ENCODE assay signal across 1 cellular context in genomic region chr21:38912789-38913119, GRCh38.
TF ChIP-seq lines count a peak whose summit lies in the region.

No MANE protein-coding gene starts in this region.

TF ChIP-seq in GM23338, 12 proteins besides CTCF, POLR2A, EP300 and RAD21 (continued from another document):
- TF ChIP-seq CREB1 (CRISPR knock-in tag; IDR thresholded peaks at IDR 0.05; ENCODE audit: low read depth), result no peak
- no peak for TF ChIP-seq POLR2AphosphoS5 (IDR thresholded peaks at IDR 0.05; ENCODE audit: low read depth)
- no peak for TF ChIP-seq ZNF331 (CRISPR knock-in tag; IDR thresholded peaks at IDR 0.05; ENCODE audit: low read depth)
- TF ChIP-seq REST (IDR thresholded peaks at IDR 0.05; ENCODE audit: unreplicated experiment), result no peak
- no peak for TF ChIP-seq ZNF114 (CRISPR knock-in tag; IDR thresholded peaks at IDR 0.05)
